8 cellular contexts compared by ENCODE assay signal in genomic region chr14:89040438-89041244, GRCh38.
DNase-seq lines count a peak whose midpoint lies in the region; ATAC-seq and TF ChIP-seq lines count a peak whose summit lies in the region.

No MANE protein-coding gene starts in this region.

- no peaks in the 10 kb centered on the region for H3K27me3 ChIP-seq in CD8-positive, alpha-beta T cell (ENCODE audit: insufficient read depth, low read length)
- H3K27me3 ChIP-seq in Karpas-422 (ENCODE audit: low read length): peaks cover 8% of the 10 kb centered on the region; the same call in 1 of the 2 replicates

- H3K36me3 Mint-ChIP-seq in CD8-positive, alpha-beta T cell: no peaks in the 10 kb centered on the region
- H3K36me3 Mint-ChIP-seq in nephron (ENCODE audit: low read depth): no peaks in the 10 kb centered on the region

- CTCF ChIA-PET in CD8-positive, alpha-beta T cell (lab: Charles Lee): interaction anchor here (0.7 to 4.8 kb wide), 25 partner anchors 8 to 958 kb away, joined by 3 to 63 read pairs (median 4); no protein-coding TSS in a partner anchor

- H3K4me2 ChIP-seq in Karpas-422 (ENCODE audit: low read depth, low read length, poor library complexity, severe bottlenecking): no peak overlapping the region

- no peaks in the 10 kb centered on the region for H3K9me3 ChIP-seq in CD8-positive, alpha-beta T cell (ENCODE audit: low read length)
- peaks cover 9% of the 10 kb centered on the region for H3K9me3 ChIP-seq in Karpas-422 (ENCODE audit: low read length)

- no peaks in the 10 kb centered on the region for H3K9me2 ChIP-seq in Karpas-422 (replicated peaks; ENCODE audit: insufficient read depth, low read length)

- H3K27ac ChIP-seq in CD8-positive, alpha-beta T cell (ENCODE audit: low read depth, low read length): no peak overlapping the region
- H3K27ac ChIP-seq in Karpas-422 (ENCODE audit: low read length): no peak overlapping the region

- no peak overlapping the region for H2AFZ ChIP-seq in Karpas-422 (ENCODE audit: low read length)

- peak; percentile 56 to 90 (median 72) for DNase-seq in CD8-positive, alpha-beta T cell
- DNase-seq in Karpas-422 (peak; percentile 89), RPMI7951 (ENCODE audit: low read depth) (peak; percentile 88), fibroblast of peridontal ligament (ENCODE audit: extremely low read depth) (peak; percentile 88)
- DNase-seq in activated T-helper 9 cell treated with anti-CD3 and anti-CD28 coated beads, Interleukin-2, amount 50 U/mL, for 16 hours (ENCODE audit: low read depth): peak; percentile 63
- peak; percentile 56 for DNase-seq in stimulated activated naive CD4-positive, alpha-beta T cell treated with Interleukin-2 at 50 U/mL for 16 hours (lab: John Stamatoyannopoulos, UW)

- no peak overlapping the region for H3K9ac ChIP-seq in Karpas-422 (ENCODE audit: low read length)

- TF ChIP-seq CTCF in CD8-positive, alpha-beta T cell (IDR thresholded peaks at IDR 0.05): peak; percentile 90
- peak; percentile 87 to 96 (median 92) for TF ChIP-seq CTCF in nephron (IDR thresholded peaks at IDR 0.05; ENCODE audit: unreplicated experiment in 3 of 3)

- H3K4me3 ChIP-seq in CD8-positive, alpha-beta T cell (ENCODE audit: low read depth, low read length): peak overlapping the region; percentile 55
- H3K4me3 ChIP-seq in Karpas-422 (ENCODE audit: low read length): no peak overlapping the region

- H3K4me1 ChIP-seq in CD8-positive, alpha-beta T cell (ENCODE audit: insufficient read depth, low read length): peaks cover 7% of the 10 kb centered on the region
- no peaks in the 10 kb centered on the region for H3K4me1 ChIP-seq in Karpas-422 (ENCODE audit: low read length)

- no peak overlapping the region for H3K27ac Mint-ChIP-seq in CD8-positive, alpha-beta T cell
- peak overlapping the region; percentile 91 to 92 (median 91) for H3K27ac Mint-ChIP-seq in nephron

- no peaks in the 10 kb centered on the region for H3K79me2 ChIP-seq in Karpas-422 (ENCODE audit: low read length)

- intact Hi-C loops in CD8-positive, alpha-beta T cell (cut with DNase I, micrococcal nuclease): loop anchor here (1.0 to 10.0 kb wide), 7 partner anchors 374 to 875 kb away; partner anchors contain the start of gene FOXN3 (in 1 of the 2)

- H3K36me3 ChIP-seq in CD8-positive, alpha-beta T cell (ENCODE audit: insufficient read depth, low read length): no peaks in the 10 kb centered on the region
- H3K36me3 ChIP-seq in Karpas-422 (ENCODE audit: insufficient read depth, low read length): no peaks in the 10 kb centered on the region

- peak overlapping the region; percentile 79 for H3K4me3 Mint-ChIP-seq in CD8-positive, alpha-beta T cell
- peak overlapping the region; percentile 80 to 86 (median 84) for H3K4me3 Mint-ChIP-seq in nephron

- H3K9me3 Mint-ChIP-seq in CD8-positive, alpha-beta T cell: peaks cover 3% of the 10 kb centered on the region
- peaks cover 3% of the 10 kb centered on the region for H3K9me3 Mint-ChIP-seq in nephron

- POLR2A ChIA-PET in CD8-positive, alpha-beta T cell (lab: Charles Lee): no interaction called here

- H3K27me3 Mint-ChIP-seq in CD8-positive, alpha-beta T cell (ENCODE audit: low read depth): peaks cover 29% of the 10 kb centered on the region
- peaks cover 24% of the 10 kb centered on the region for H3K27me3 Mint-ChIP-seq in nephron (ENCODE audit: low read depth)

- H3K4me1 Mint-ChIP-seq in CD8-positive, alpha-beta T cell (ENCODE audit: low read depth): peaks cover 7% of the 10 kb centered on the region
- peaks cover 15% of the 10 kb centered on the region for H3K4me1 Mint-ChIP-seq in nephron

- peak; percentile 66 for ATAC-seq in CD8-positive, alpha-beta T cell
- ATAC-seq in GM21423 (IDR thresholded peaks at IDR 0.05; ENCODE audit: unreplicated experiment): peak; percentile 83

- no peaks in the 10 kb centered on the region for H4K20me1 ChIP-seq in Karpas-422 (ENCODE audit: insufficient read depth, low read depth, low read length)
